Comparison of ENCODE assay signal across 8 cellular contexts in genomic region chr16:588889-589657, GRCh38. TPM values are rescaled to one million over a fixed set of nuclear protein-coding genes. Genes with fewer than 3 reads are reported as not detected.
DNase-seq lines count a peak whose midpoint lies in the region; ATAC-seq and TF ChIP-seq lines count a peak whose summit lies in the region.

No MANE protein-coding gene starts in this region.

- no peaks in the 10 kb centered on the region for H3K79me2 ChIP-seq in OCI-LY1 (ENCODE audit: insufficient read depth, low read length)

- H3K9ac ChIP-seq in OCI-LY1 (ENCODE audit: low read length), result peak overlapping the region; percentile 89

- peaks cover 37% of the 10 kb centered on the region for H3K4me1 ChIP-seq in OCI-LY1 (ENCODE audit: insufficient read depth, low read length, severe bottlenecking)
- H3K4me1 ChIP-seq in mucosa of descending colon (ENCODE audit: low read depth), result peaks cover 40% of the 10 kb centered on the region

- no peaks in the 10 kb centered on the region for H3K27me3 ChIP-seq in OCI-LY1 (ENCODE audit: insufficient read depth, low read length)

- DNase-seq in DMS 273 treated with DMSO at 0.1 percent for 48 hours (lab: John Stamatoyannopoulos, UW) (peak; percentile 84), HuH-7.5 (ENCODE audit: low spot score) (peak; percentile 87), activated T-cell treated with anti-CD3 and anti-CD28 coated beads for 24 hours (ENCODE audit: low read depth) (peak; percentile 96), epithelial cell of esophagus (ENCODE audit: low read depth) (peak; percentile 96), mucosa of descending colon (peak; percentile 98 to 99 (median 99))
- peak; percentile 94 to 96 for DNase-seq in stimulated activated CD8-positive, alpha-beta memory T cell treated with anti-CD3 and anti-CD28 coated beads, Interleukin-2, amount 100 ng/mL, for 48 hours (ENCODE audit: low read depth in 2 of 2)

- TF ChIP-seq CTCF in OCI-LY1 (IDR thresholded peaks at IDR 0.05; ENCODE audit: low read length) (no peak), epithelial cell of esophagus (IDR thresholded peaks at IDR 0.05; ENCODE audit: insufficient read depth, low read depth, low read length, missing control alignments) (no peak), mucosa of descending colon (IDR thresholded peaks at IDR 0.05) (no peak)

- H3K9me3 ChIP-seq in OCI-LY1 (ENCODE audit: low read length) (no peaks in the 10 kb centered on the region), mucosa of descending colon (no peaks in the 10 kb centered on the region)

- H3K4me3 ChIP-seq in OCI-LY1 (ENCODE audit: low read depth, low read length, poor library complexity, severe bottlenecking) (peak overlapping the region; percentile 84), epithelial cell of esophagus (ENCODE audit: low read length) (peak overlapping the region; percentile 75), mucosa of descending colon (peak overlapping the region; percentile 90)

- no peaks in the 10 kb centered on the region for H3F3A ChIP-seq in OCI-LY1 (ENCODE audit: insufficient read depth, low read length)

- no peak overlapping the region for H2AFZ ChIP-seq in OCI-LY1 (ENCODE audit: low read length)

- H3K36me3 ChIP-seq in OCI-LY1 (ENCODE audit: insufficient read depth, low read length) (no peaks in the 10 kb centered on the region), mucosa of descending colon (ENCODE audit: low read depth) (no peaks in the 10 kb centered on the region)

- ATAC-seq in GM21526 (IDR thresholded peaks at IDR 0.05; ENCODE audit: low FRiP score, unreplicated experiment) (peak; percentile 59), mucosa of descending colon (peak; percentile 79)

- peak overlapping the region; percentile 81 for H3K27ac ChIP-seq in OCI-LY1 (ENCODE audit: low read depth, low read length, poor library complexity, severe bottlenecking)

- peak overlapping the region; percentile 75 for H3K4me2 ChIP-seq in OCI-LY1 (ENCODE audit: low read length)

- intact Hi-C loops in mucosa of descending colon (cut with DNase I, micrococcal nuclease), result no loop called here

- no peaks in the 10 kb centered on the region for H4K20me1 ChIP-seq in OCI-LY1 (ENCODE audit: insufficient read depth, low read length)

- H3K9me2 ChIP-seq in OCI-LY1 (ENCODE audit: low read depth, low read length), result no peaks in the 10 kb centered on the region

RNA-seq across cellular contexts. Expression of gene RAB40C, which starts 0.8 kb away (rescaled TPM):
- 10 to 100 TPM; 31.2 to 51.0 (median 40.1) TPM for total RNA-seq in mucosa of descending colon

RNA-seq across cellular contexts. Expression of gene PIGQ, which starts 19.3 kb away (rescaled TPM):
- 10 to 100 TPM; 37.8 to 39.6 (median 38.4) TPM for total RNA-seq in mucosa of descending colon

RNA-seq across cellular contexts. Expression of gene NHLRC4, which starts 22.3 kb away (rescaled TPM):
- under 1 TPM; 0.26 to 0.82 (median 0.36) TPM for total RNA-seq in mucosa of descending colon

RNA-seq across cellular contexts. Expression of gene PRR35, which starts 28.9 kb away (rescaled TPM):
- not detected for total RNA-seq in mucosa of descending colon

RNA-seq across cellular contexts. Expression of gene WFIKKN1, which starts 41.7 kb away (rescaled TPM):
- 1 to 10 TPM; 1.1 to 2.2 (median 1.6) TPM for total RNA-seq in mucosa of descending colon

Comparison
In these comparisons a context has a peak if more than half of its experiments do, and no peak if none do; other contexts are left out.
1. Peak in every context shown above with its lines: DNase-seq, ATAC-seq, H3K4me3 ChIP-seq and H3K27ac ChIP-seq.